ENCODE assay signal across 21 cellular contexts in the genomic region with DNA sequence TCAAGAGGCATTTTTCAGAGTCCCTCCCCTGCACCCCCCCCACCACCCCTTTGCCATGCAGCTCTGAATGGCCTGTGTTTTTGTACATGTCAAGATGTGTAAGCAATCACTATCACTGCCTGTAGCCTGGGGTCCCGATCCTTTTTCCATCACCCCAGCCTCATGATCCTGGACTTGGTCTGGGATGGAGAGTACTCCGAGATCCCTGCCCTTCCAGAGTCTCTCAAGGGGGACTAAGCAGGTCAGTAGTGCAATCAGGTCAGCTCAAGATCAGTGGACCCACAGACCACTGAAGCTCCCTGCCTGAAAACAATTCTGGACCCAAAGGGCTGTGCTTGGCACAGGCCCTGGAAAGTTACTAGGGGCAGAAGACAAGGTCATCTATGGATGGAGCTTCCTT. TPM values are rescaled to one million over a fixed set of nuclear protein-coding genes. Genes with fewer than 3 reads are reported as not detected.
DNase-seq lines count a peak whose midpoint lies in the region; TF ChIP-seq lines count a peak whose summit lies in the region.
"Had no signal": no experiment of that assay in that cellular context is flagged by ENCODE, and none has a peak within 500 bp of the region (broad histone marks: within the 10 kb centered on the region; RNA-seq: fewer than 3 reads in every experiment).

No MANE protein-coding gene starts in this region.

- H3K27me3 ChIP-seq in WERI-Rb-1 (ENCODE audit: insufficient read depth, low read depth, severe bottlenecking) (no peaks in the 10 kb centered on the region), Caco-2 (replicated peaks; ENCODE audit: control insufficient read depth, insufficient read depth, low read length) (no peaks in the 10 kb centered on the region)

- no peaks in the 10 kb centered on the region for H3K36me3 Mint-ChIP-seq in activated naive CD4-positive, alpha-beta T cell treated with anti-CD3 and anti-CD28 coated beads, Interleukin-2, amount 50 U/mL, for 24 hours
- H3K36me3 Mint-ChIP-seq in activated naive CD4-positive, alpha-beta T cell treated with anti-CD3 and anti-CD28 coated beads for 36 hours (ENCODE audit: low read depth), result no peaks in the 10 kb centered on the region
- H3K36me3 Mint-ChIP-seq in Calu3 (ENCODE audit: insufficient read depth, unreplicated experiment) (peaks cover 6% of the 10 kb centered on the region), progenitor cell of endocrine pancreas (ENCODE audit: insufficient read depth) (no peaks in the 10 kb centered on the region), Caco-2 (ENCODE audit: insufficient read depth, unreplicated experiment) (no peaks in the 10 kb centered on the region)

- intact Hi-C loops in activated naive CD4-positive, alpha-beta T cell treated with anti-CD3 and anti-CD28 coated beads for 36 hours (cut with micrococcal nuclease), result loop anchor here (5.0 kb wide), 1 partner anchor 240 kb away; no protein-coding TSS in a partner anchor
- intact Hi-C loops in Calu3 (cut with micrococcal nuclease; ENCODE audit: unreplicated experiment), result loop anchor here (2.0 to 10.0 kb wide), 3 partner anchors 173 to 365 kb away; no protein-coding TSS in a partner anchor
- intact Hi-C loops in Caco-2 (cut with micrococcal nuclease; ENCODE audit: unreplicated experiment), result no loop called here

- BruUV-seq in Calu3 (replicated peaks; lab: Mats Ljungman, UMichigan) (no TSS peak), Caco-2 (replicated peaks; lab: Mats Ljungman, UMichigan) (no TSS peak)

- POLR2A ChIA-PET in Caco-2 (lab: Charles Lee), result no interaction called here

- TF ChIP-seq CTCF in Calu3 (IDR thresholded peaks at IDR 0.05; ENCODE audit: unreplicated experiment) (no peak), WERI-Rb-1 (IDR thresholded peaks at IDR 0.05; ENCODE audit: low read depth, low read length) (no peak), progenitor cell of endocrine pancreas (IDR thresholded peaks at IDR 0.05; ENCODE audit: unreplicated experiment) (no peak), Caco-2 (IDR thresholded peaks at IDR 0.05; ENCODE audit: insufficient read depth in 1 of 2, low read depth in 1 of 2, low read length in 1 of 2, severe bottlenecking in 1 of 2, unreplicated experiment in 1 of 2) (no peak)

- H3K36me3 ChIP-seq in WERI-Rb-1, result no peaks in the 10 kb centered on the region
- no peaks in the 10 kb centered on the region for H3K36me3 ChIP-seq in Caco-2 (ENCODE audit: control insufficient read depth, insufficient read depth, low read length)
- H3K36me3 ChIP-seq: HAP-1 had no signal

- no peak overlapping the region for H3K4me3 Mint-ChIP-seq in activated naive CD4-positive, alpha-beta T cell treated with anti-CD3 and anti-CD28 coated beads, Interleukin-2, amount 50 U/mL, for 24 hours
- H3K4me3 Mint-ChIP-seq in activated naive CD4-positive, alpha-beta T cell treated with anti-CD3 and anti-CD28 coated beads for 36 hours, result no peak overlapping the region
- H3K4me3 Mint-ChIP-seq in Calu3 (ENCODE audit: low read depth, unreplicated experiment) (no peak overlapping the region), progenitor cell of endocrine pancreas (ENCODE audit: low read depth) (no peak overlapping the region), Caco-2 (ENCODE audit: unreplicated experiment) (no peak overlapping the region)

- peak overlapping the region; percentile 9 for H3K27ac Mint-ChIP-seq in activated naive CD4-positive, alpha-beta T cell treated with anti-CD3 and anti-CD28 coated beads, Interleukin-2, amount 50 U/mL, for 24 hours
- H3K27ac Mint-ChIP-seq in activated naive CD4-positive, alpha-beta T cell treated with anti-CD3 and anti-CD28 coated beads for 36 hours, result no peak overlapping the region
- H3K27ac Mint-ChIP-seq in Calu3 (ENCODE audit: unreplicated experiment), result peak overlapping the region; percentile 14
- peak overlapping the region; percentile 54 for H3K27ac Mint-ChIP-seq in progenitor cell of endocrine pancreas
- H3K27ac Mint-ChIP-seq in Caco-2 (ENCODE audit: unreplicated experiment), result no peak overlapping the region

- no peak for DNase-seq in activated naive CD4-positive, alpha-beta T cell treated with anti-CD3 and anti-CD28 coated beads for 36 hours
- DNase-seq in Calu3 (no peak), WERI-Rb-1 (peak; percentile 4), progenitor cell of endocrine pancreas (ENCODE audit: low spot score, unreplicated experiment) (no peak), Caco-2 (no peak), GF-D8 (lab: John Stamatoyannopoulos, UW) (no peak)
- DNase-seq: DMS 273 treated with DMSO at 0.1 percent for 48 hours; GM23248; NCI-H1105; NCI-H2081 treated with DMSO at 0.1 percent for 48 hours; NCI-H446 treated with DMSO at 0.1 percent for 48 hours; NCI-H69; NK-92 treated with Interleukin-12 subunit alpha and Interleukin-12 subunit beta, amount 100 ng/mL, for 24 hours; Right ventricle myocardium superior had no signal

- H3K4me1 ChIP-seq in Caco-2, result no peaks in the 10 kb centered on the region
- H3K4me1 ChIP-seq: HAP-1 had no signal

- CTCF ChIA-PET in activated naive CD4-positive, alpha-beta T cell treated with anti-CD3 and anti-CD28 coated beads for 36 hours (lab: Charles Lee), result interaction anchor here (1.2 to 3.6 kb wide), 3 partner anchors 9 to 41 kb away, joined by 3 to 15 read pairs (median 3); no protein-coding TSS in a partner anchor
- CTCF ChIA-PET in Calu3 (lab: Charles Lee), result interaction anchor here (0.6 to 2.7 kb wide), 20 partner anchors 9 to 719 kb away, joined by 3 to 13 read pairs (median 5); partner anchors contain the start of genes KRT25, TOP2A and WIPF2
- CTCF ChIA-PET in Caco-2 (lab: Charles Lee), result no interaction called here

- no peaks in the 10 kb centered on the region for H3K9me3 Mint-ChIP-seq in activated naive CD4-positive, alpha-beta T cell treated with anti-CD3 and anti-CD28 coated beads, Interleukin-2, amount 50 U/mL, for 24 hours
- H3K9me3 Mint-ChIP-seq in activated naive CD4-positive, alpha-beta T cell treated with anti-CD3 and anti-CD28 coated beads for 36 hours, result no peaks in the 10 kb centered on the region
- H3K9me3 Mint-ChIP-seq in Calu3 (ENCODE audit: low read depth, unreplicated experiment), result peaks cover 24% of the 10 kb centered on the region
- peaks cover 6% of the 10 kb centered on the region for H3K9me3 Mint-ChIP-seq in progenitor cell of endocrine pancreas (ENCODE audit: low read depth)
- peaks cover 23% of the 10 kb centered on the region for H3K9me3 Mint-ChIP-seq in Caco-2 (ENCODE audit: unreplicated experiment)

- H3K9me3 ChIP-seq in WERI-Rb-1 (ENCODE audit: severe bottlenecking) (peaks cover 20% of the 10 kb centered on the region), Caco-2 (peaks cover 4% of the 10 kb centered on the region; the same call in 1 of the 2 replicates)
- H3K9me3 ChIP-seq: A549, HAP-1 had no signal

- no peak overlapping the region for H3K27ac ChIP-seq in WERI-Rb-1
- H3K27ac ChIP-seq: C4-2B had no signal

- peaks cover 25% of the 10 kb centered on the region for H3K4me1 Mint-ChIP-seq in activated naive CD4-positive, alpha-beta T cell treated with anti-CD3 and anti-CD28 coated beads, Interleukin-2, amount 50 U/mL, for 24 hours
- H3K4me1 Mint-ChIP-seq in activated naive CD4-positive, alpha-beta T cell treated with anti-CD3 and anti-CD28 coated beads for 36 hours (ENCODE audit: low read depth), result peaks cover 38% of the 10 kb centered on the region
- H3K4me1 Mint-ChIP-seq in Calu3 (ENCODE audit: low read depth, unreplicated experiment), result peaks cover 25% of the 10 kb centered on the region
- H3K4me1 Mint-ChIP-seq in progenitor cell of endocrine pancreas (ENCODE audit: low read depth), result peaks cover 3% of the 10 kb centered on the region
- no peaks in the 10 kb centered on the region for H3K4me1 Mint-ChIP-seq in Caco-2 (ENCODE audit: low read depth, unreplicated experiment)

- H3K27me3 Mint-ChIP-seq in activated naive CD4-positive, alpha-beta T cell treated with anti-CD3 and anti-CD28 coated beads, Interleukin-2, amount 50 U/mL, for 24 hours, result no peaks in the 10 kb centered on the region
- no peaks in the 10 kb centered on the region for H3K27me3 Mint-ChIP-seq in activated naive CD4-positive, alpha-beta T cell treated with anti-CD3 and anti-CD28 coated beads for 36 hours (ENCODE audit: low read depth)
- no peaks in the 10 kb centered on the region for H3K27me3 Mint-ChIP-seq in Calu3 (ENCODE audit: unreplicated experiment)
- H3K27me3 Mint-ChIP-seq in progenitor cell of endocrine pancreas, result no peaks in the 10 kb centered on the region
- H3K27me3 Mint-ChIP-seq in Caco-2 (ENCODE audit: insufficient read depth, unreplicated experiment), result no peaks in the 10 kb centered on the region

- H3K4me3 ChIP-seq in WERI-Rb-1 (ENCODE audit: low read depth, low read length) (no peak overlapping the region), Caco-2 (ENCODE audit: low read depth, low read length) (no peak overlapping the region)
- H3K4me3 ChIP-seq: A549, GM23248, HAP-1 had no signal

RNA-seq across cellular contexts. Expression of gene GJD3, which starts 7.5 kb away (rescaled TPM):
- total RNA-seq in activated naive CD4-positive, alpha-beta T cell treated with anti-CD3 and anti-CD28 coated beads for 36 hours, result not detected
- 0.44 and 0.71 TPM in 2 replicates for total RNA-seq in Calu3 (2022)
- not detected in 2 replicates for total RNA-seq in progenitor cell of endocrine pancreas
- total RNA-seq in Caco-2 (2022), result not detected in 2 replicates
- total RNA-seq: G401, LHCN-M2, OCI-LY7 had no signal

RNA-seq across cellular contexts. Expression of gene TOP2A, which starts 45.7 kb away (rescaled TPM):
- 100 to 1,000 TPM; 410 to 416 TPM for total RNA-seq in activated naive CD4-positive, alpha-beta T cell treated with anti-CD3 and anti-CD28 coated beads for 36 hours
- total RNA-seq in Calu3 (2022) (1,389 and 1,672 TPM in 2 replicates), progenitor cell of endocrine pancreas (111 and 114 TPM in 2 replicates), Caco-2 (2022) (226 and 237 TPM in 2 replicates)

Comparison
In these comparisons a context has a peak if more than half of its experiments do, and no peak if none do; other contexts are left out.
1. H3K27ac Mint-ChIP-seq: peak in activated naive CD4-positive, alpha-beta T cell treated with anti-CD3 and anti-CD28 coated beads, Interleukin-2, amount 50 U/mL, for 24 hours (single experiment), Calu3 (single experiment) and progenitor cell of endocrine pancreas (single experiment); none in activated naive CD4-positive, alpha-beta T cell treated with anti-CD3 and anti-CD28 coated beads for 36 hours (single experiment) and Caco-2 (single experiment).